ENCODE assay signal across 12 cellular contexts in genomic region chr3:185402561-185402960, GRCh38. TPM values are rescaled to one million over a fixed set of nuclear protein-coding genes. Genes with fewer than 3 reads are reported as not detected.
A peak's percentile ranks its signal among the peaks of the same experiment; 100 is the strongest.
DNase-seq lines count a peak whose midpoint lies in the region; ATAC-seq lines count a peak whose summit lies in the region.
"Had no signal": no experiment of that assay in that cellular context is flagged by ENCODE, and none has a peak within 500 bp of the region (broad histone marks: within the 10 kb centered on the region; RNA-seq: fewer than 3 reads in every experiment).

No MANE protein-coding gene starts in this region.

- peaks cover 19% of the 10 kb centered on the region for H3K27me3 Mint-ChIP-seq in activated T-helper 1 cell treated with anti-CD3 and anti-CD28 coated beads, Interleukin-12 subunit alpha, Interleukin-12 subunit beta, Interleukin-2, Interleukin-4 antibody, amounts not matched to agents 30 ng/mL and 10 ng/mL and 1 ng/mL, durations not matched to agents 14 hours and 24 hours and 36 hours (ENCODE audit: insufficient read depth)

- H3K4me1 Mint-ChIP-seq in activated T-helper 1 cell treated with anti-CD3 and anti-CD28 coated beads, Interleukin-12 subunit alpha, Interleukin-12 subunit beta, Interleukin-2, Interleukin-4 antibody, amounts not matched to agents 30 ng/mL and 10 ng/mL and 1 ng/mL, durations not matched to agents 14 hours and 24 hours and 36 hours (ENCODE audit: low read depth) = no peaks in the 10 kb centered on the region
- H3K4me1 Mint-ChIP-seq: activated naive CD8-positive, alpha-beta T cell treated with anti-CD3 and anti-CD28 coated beads, Interleukin-2, amount 50 U/mL, for 24 hours had no signal

- no peaks in the 10 kb centered on the region for H3K9me3 Mint-ChIP-seq in activated T-helper 1 cell treated with anti-CD3 and anti-CD28 coated beads, Interleukin-12 subunit alpha, Interleukin-12 subunit beta, Interleukin-2, Interleukin-4 antibody, amounts not matched to agents 30 ng/mL and 10 ng/mL and 1 ng/mL, durations not matched to agents 14 hours and 24 hours and 36 hours
- H3K9me3 Mint-ChIP-seq: activated naive CD8-positive, alpha-beta T cell treated with anti-CD3 and anti-CD28 coated beads, Interleukin-2, amount 50 U/mL, for 24 hours had no signal

- DNase-seq in NCI-H1417 treated with DMSO at 0.1 percent for 48 hours (lab: John Stamatoyannopoulos, UW) = peak; percentile 89
- DNase-seq in NCI-H69 (lab: John Stamatoyannopoulos, UW) = peak; percentile 98
- DNase-seq in glomerular visceral epithelial cell (ENCODE audit: extremely low spot score) = peak; percentile 12
- DNase-seq in superior temporal gyrus (ENCODE audit: extremely low spot score) = peak; percentile 65
- no peak for DNase-seq in NOMO-1 (lab: John Stamatoyannopoulos, UW; ENCODE audit: unreplicated experiment in 2 of 2)
- DNase-seq in activated T-helper 1 cell treated with anti-CD3 and anti-CD28 coated beads, Interleukin-12 subunit alpha, Interleukin-12 subunit beta, Interleukin-2, Interleukin-4 antibody, amounts not matched to agents 30 ng/mL and 10 ng/mL and 1 ng/mL, durations not matched to agents 14 hours and 24 hours and 36 hours (ENCODE audit: low spot score) = no peak
- DNase-seq: activated CD4-positive, alpha-beta T cell treated with anti-CD3 and anti-CD28 coated beads for 4 hours; activated naive CD8-positive, alpha-beta T cell treated with anti-CD3 and anti-CD28 coated beads, Interleukin-2, amount 50 U/mL, for 24 hours; Peyer's patch; stimulated activated CD4-positive, alpha-beta T cell treated with anti-CD3 and anti-CD28 coated beads, Interleukin-4, amount 100 ng/mL, for 24 hours; tibial artery had no signal

- no peak overlapping the region for H3K4me3 Mint-ChIP-seq in activated T-helper 1 cell treated with anti-CD3 and anti-CD28 coated beads, Interleukin-12 subunit alpha, Interleukin-12 subunit beta, Interleukin-2, Interleukin-4 antibody, amounts not matched to agents 30 ng/mL and 10 ng/mL and 1 ng/mL, durations not matched to agents 14 hours and 24 hours and 36 hours
- H3K4me3 Mint-ChIP-seq: activated naive CD8-positive, alpha-beta T cell treated with anti-CD3 and anti-CD28 coated beads, Interleukin-2, amount 50 U/mL, for 24 hours had no signal

- no peak for ATAC-seq in GM18870 (IDR thresholded peaks at IDR 0.05; ENCODE audit: unreplicated experiment)
- ATAC-seq: activated naive CD8-positive, alpha-beta T cell treated with anti-CD3 and anti-CD28 coated beads, Interleukin-2, amount 50 U/mL, for 24 hours had no signal

- no peak overlapping the region for H3K27ac Mint-ChIP-seq in activated T-helper 1 cell treated with anti-CD3 and anti-CD28 coated beads, Interleukin-12 subunit alpha, Interleukin-12 subunit beta, Interleukin-2, Interleukin-4 antibody, amounts not matched to agents 30 ng/mL and 10 ng/mL and 1 ng/mL, durations not matched to agents 14 hours and 24 hours and 36 hours
- H3K27ac Mint-ChIP-seq: activated naive CD8-positive, alpha-beta T cell treated with anti-CD3 and anti-CD28 coated beads, Interleukin-2, amount 50 U/mL, for 24 hours had no signal

- intact Hi-C loops in activated T-helper 1 cell treated with anti-CD3 and anti-CD28 coated beads, Interleukin-12 subunit alpha, Interleukin-12 subunit beta, Interleukin-2, Interleukin-4 antibody, amounts not matched to agents 30 ng/mL and 10 ng/mL and 1 ng/mL, durations not matched to agents 14 hours and 24 hours and 36 hours (cut with micrococcal nuclease) = no loop called here

- H3K36me3 Mint-ChIP-seq in activated T-helper 1 cell treated with anti-CD3 and anti-CD28 coated beads, Interleukin-12 subunit alpha, Interleukin-12 subunit beta, Interleukin-2, Interleukin-4 antibody, amounts not matched to agents 30 ng/mL and 10 ng/mL and 1 ng/mL, durations not matched to agents 14 hours and 24 hours and 36 hours (ENCODE audit: low read depth) = no peaks in the 10 kb centered on the region

RNA-seq across cellular contexts. Expression of gene MAP3K13, which starts 39.6 kb away (rescaled TPM):
- total RNA-seq in activated T-helper 1 cell treated with anti-CD3 and anti-CD28 coated beads, Interleukin-12 subunit alpha, Interleukin-12 subunit beta, Interleukin-2, Interleukin-4 antibody, amounts not matched to agents 30 ng/mL and 10 ng/mL and 1 ng/mL, durations not matched to agents 14 hours and 24 hours and 36 hours = 12.2 and 12.5 TPM in 2 replicates

Comparison
In these comparisons a context has a peak if more than half of its experiments do, and no peak if none do; other contexts are left out.
1. DNase-seq: peak in NCI-H1417 treated with DMSO at 0.1 percent for 48 hours (single experiment), NCI-H69 (single experiment), glomerular visceral epithelial cell (single experiment) and superior temporal gyrus (single experiment); none in NOMO-1 (0 of 2) and activated T-helper 1 cell treated with anti-CD3 and anti-CD28 coated beads, Interleukin-12 subunit alpha, Interleukin-12 subunit beta, Interleukin-2, Interleukin-4 antibody, amounts not matched to agents 30 ng/mL and 10 ng/mL and 1 ng/mL, durations not matched to agents 14 hours and 24 hours and 36 hours (single experiment).